In genomic region chr2:216877085-216877484, GRCh38 we compare ENCODE assay signal across 1 cellular context.
TF ChIP-seq lines count a peak whose summit lies in the region.

No MANE protein-coding gene starts in this region.

TF ChIP-seq in H1, 55 proteins besides CTCF, POLR2A, EP300 and RAD21:
- TF ChIP-seq ASH2L (IDR thresholded peaks at IDR 0.05; ENCODE audit: low read length) (no peak), E2F6 (IDR thresholded peaks at IDR 0.05) (no peak), ZNF274 (IDR thresholded peaks at IDR 0.05; ENCODE audit: borderline replicate concordance, extremely low read depth, low read length) (no peak)
